Comparison of ENCODE assay signal across 20 cellular contexts in genomic region chr9:107404086-107404590, GRCh38.
"Had no signal": no experiment of that assay in that cellular context is flagged by ENCODE, and none has a peak within 500 bp of the region (broad histone marks: within the 10 kb centered on the region; RNA-seq: fewer than 3 reads in every experiment).

No MANE protein-coding gene starts in this region.

- H3K27me3 ChIP-seq: adrenal gland, gastroesophageal sphincter, ovary, sigmoid colon, spleen, testis, upper lobe of left lung had no signal

- H3K9me3 ChIP-seq: adrenal gland, gastroesophageal sphincter, ovary, sigmoid colon, spleen, testis, upper lobe of left lung had no signal

- H3K4me3 ChIP-seq: adrenal gland, gastroesophageal sphincter, ovary, sigmoid colon, spleen, testis, upper lobe of left lung had no signal

- DNase-seq: activated CD4-positive, alpha-beta memory T cell treated with anti-CD3 and anti-CD28 coated beads for 36 hours; activated CD4-positive, alpha-beta T cell treated with anti-CD3 and anti-CD28 coated beads for 36 hours; activated gamma-delta T cell treated with Interleukin-2 at 50 U/mL for 16 hours; activated T-cell treated with anti-CD3 and anti-CD28 coated beads for 4 hours; adrenal gland; effector memory CD4-positive, alpha-beta T cell; immature natural killer cell; kidney glomerular epithelial cell; mesenchymal stem cell; naive thymus-derived CD8-positive, alpha-beta T cell; ovary; sigmoid colon; spleen; stimulated activated CD4-positive, alpha-beta T cell treated with anti-CD3 and anti-CD28 coated beads, Interleukin-4, amount 100 ng/mL, for 4 hours; testis; upper lobe of left lung had no signal

- H3K4me1 ChIP-seq: adrenal gland, sigmoid colon, spleen, testis, upper lobe of left lung had no signal

- H3K27ac ChIP-seq: adrenal gland, gastroesophageal sphincter, ovary, sigmoid colon, spleen, testis, upper lobe of left lung had no signal

- ATAC-seq: activated CD4-positive, alpha-beta T cell treated with anti-CD3 and anti-CD28 coated beads for 36 hours; activated naive CD4-positive, alpha-beta T cell treated with anti-CD3 and anti-CD28 coated beads, Interleukin-2, amount 50 U/mL, for 72 hours; gastroesophageal sphincter; naive thymus-derived CD8-positive, alpha-beta T cell; stimulated activated memory B cell treated with anti-CD40 and anti-IgM and Interleukin-4, amounts not matched to agents 10 μg/mL and 1 μg/mL and 100 μg/mL, for 72 hours; WTC11 had no signal

- H3K36me3 ChIP-seq: adrenal gland, gastroesophageal sphincter, ovary, sigmoid colon, spleen, upper lobe of left lung had no signal
